ENCODE assay signal across 18 cellular contexts in the genomic region with DNA sequence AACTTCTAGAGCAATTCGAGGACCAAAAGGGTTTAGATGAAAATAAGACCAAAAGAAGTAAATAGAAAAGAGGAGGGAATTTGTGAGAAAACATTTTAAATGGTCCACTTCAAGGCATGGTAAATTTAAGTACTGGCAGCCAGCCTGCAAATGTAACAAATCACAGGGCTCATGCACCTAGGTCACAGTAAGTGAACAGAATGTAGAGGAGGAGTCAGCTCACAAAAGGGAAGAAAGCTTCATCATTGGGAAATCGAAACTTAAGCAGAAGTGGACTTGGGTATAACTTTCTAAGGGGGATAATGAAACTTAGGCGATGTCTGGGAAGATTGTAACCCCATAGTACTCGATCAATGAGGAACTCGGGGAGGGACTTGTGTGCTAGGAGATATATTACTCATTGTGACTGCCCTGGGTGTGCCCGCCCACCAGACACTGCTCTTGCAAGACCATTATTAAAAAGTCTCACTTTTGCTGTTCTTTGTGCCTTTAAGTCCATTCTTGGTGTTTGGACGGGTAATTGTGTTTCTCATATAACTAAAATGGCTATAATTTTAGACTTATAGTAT.
"Had no signal": no experiment of that assay in that cellular context is flagged by ENCODE, and none has a peak within 500 bp of the region (broad histone marks: within the 10 kb centered on the region; RNA-seq: fewer than 3 reads in every experiment).

No MANE protein-coding gene starts in this region.

- H3K27ac ChIP-seq: body of pancreas, colonic mucosa, esophagus muscularis mucosa, hepatocyte, neural progenitor cell, ovary, right lobe of liver had no signal

- H3K4me3 ChIP-seq: body of pancreas, colonic mucosa, esophagus muscularis mucosa, hepatocyte, neural progenitor cell, ovary, right lobe of liver had no signal

- H3K4me2 ChIP-seq: hepatocyte, neural progenitor cell had no signal

- H2AFZ ChIP-seq: hepatocyte, neural progenitor cell had no signal

- H3K36me3 ChIP-seq: colonic mucosa, esophagus muscularis mucosa, neural progenitor cell, ovary, right lobe of liver had no signal

- ATAC-seq: activated CD8-positive, alpha-beta T cell treated with anti-CD3 and anti-CD28 coated beads, Interleukin-2, amount 10 ng/mL, durations not matched to agents 7 days and 5 days; body of pancreas; stimulated activated naive CD8-positive, alpha-beta T cell treated with anti-CD3 and anti-CD28 coated beads, Interleukin-15, amount 100 ng/mL, for 72 hours had no signal

- H3K4me1 ChIP-seq: body of pancreas, colonic mucosa, esophagus muscularis mucosa, neural progenitor cell, right lobe of liver had no signal

- H3K9me3 ChIP-seq: body of pancreas, colonic mucosa, esophagus muscularis mucosa, ovary, right lobe of liver had no signal

- H3K9ac ChIP-seq: neural progenitor cell had no signal

- H3K27me3 ChIP-seq: body of pancreas, colonic mucosa, esophagus muscularis mucosa, hepatocyte, neural progenitor cell, ovary, right lobe of liver had no signal

- H3K79me2 ChIP-seq: hepatocyte had no signal

- DNase-seq: activated CD4-positive, alpha-beta T cell treated with anti-CD3 and anti-CD28 coated beads, Interleukin-2, amount 10 ng/mL, durations not matched to agents 24 days and 14 days; activated CD4-positive, CD25-positive, alpha-beta regulatory T cell; activated CD8-positive, alpha-beta memory T cell treated with anti-CD3 and anti-CD28 coated beads, Interleukin-2, amount 50 U/mL, for 4 hours; activated CD8-positive, alpha-beta T cell treated with anti-CD3 and anti-CD28 coated beads, Interleukin-2, amount 10 ng/mL, durations not matched to agents 7 days and 5 days; activated gamma-delta T cell treated with Interleukin-2 at 50 U/mL for 16 hours; amniotic stem cell; body of pancreas; caudate nucleus; colonic mucosa; islet precursor cell; midbrain; naive B cell; ovary; right lobe of liver; stimulated activated naive CD8-positive, alpha-beta T cell treated with anti-CD3 and anti-CD28 coated beads, Interleukin-15, amount 100 ng/mL, for 72 hours had no signal
